In genomic region chr6:141460743-141461484, GRCh38 we compare ENCODE assay signal across 14 cellular contexts.
"Had no signal": no experiment of that assay in that cellular context is flagged by ENCODE, and none has a peak within 500 bp of the region (broad histone marks: within the 10 kb centered on the region; RNA-seq: fewer than 3 reads in every experiment).

No MANE protein-coding gene starts in this region.

- H3K27ac Mint-ChIP-seq: activated naive CD8-positive, alpha-beta T cell treated with anti-CD3 and anti-CD28 coated beads, Interleukin-2, amount 50 U/mL, for 24 hours; nephron progenitor cell had no signal

- ATAC-seq: activated naive CD8-positive, alpha-beta T cell treated with anti-CD3 and anti-CD28 coated beads, Interleukin-2, amount 50 U/mL, for 24 hours; heart left ventricle; upper lobe of right lung had no signal

- H3K4me1 ChIP-seq: ascending aorta, suprapubic skin, upper lobe of right lung had no signal

- H3K9me3 Mint-ChIP-seq: activated naive CD8-positive, alpha-beta T cell treated with anti-CD3 and anti-CD28 coated beads, Interleukin-2, amount 50 U/mL, for 24 hours had no signal

- H3K4me1 Mint-ChIP-seq: nephron progenitor cell had no signal

- H3K27ac ChIP-seq: ascending aorta, left ventricle myocardium inferior, sigmoid colon, suprapubic skin, upper lobe of right lung had no signal

- DNase-seq: activated CD4-positive, alpha-beta T cell treated with anti-CD3 and anti-CD28 coated beads for 48 hours; activated naive CD4-positive, alpha-beta T cell treated with Interleukin-2 at 50 U/mL for 16 hours; activated naive CD8-positive, alpha-beta T cell treated with anti-CD3 and anti-CD28 coated beads, Interleukin-2, amount 50 U/mL, for 24 hours; foreskin melanocyte; heart left ventricle; left ventricle myocardium inferior; mesenchymal stem cell; nephron progenitor cell; sigmoid colon; stimulated activated CD4-positive, alpha-beta T cell treated with anti-CD3 and anti-CD28 coated beads, Interleukin-2, amount 100 ng/mL, for 24 hours; stimulated activated naive CD4-positive, alpha-beta T cell treated with Interleukin-2 at 50 U/mL for 16 hours; upper lobe of right lung had no signal

- H3K27me3 Mint-ChIP-seq: activated naive CD8-positive, alpha-beta T cell treated with anti-CD3 and anti-CD28 coated beads, Interleukin-2, amount 50 U/mL, for 24 hours had no signal

- H3K36me3 ChIP-seq: ascending aorta, heart left ventricle, left ventricle myocardium inferior, sigmoid colon, suprapubic skin, upper lobe of right lung had no signal

- H3K9me3 ChIP-seq: ascending aorta, heart left ventricle, left ventricle myocardium inferior, sigmoid colon, suprapubic skin, upper lobe of right lung had no signal

- H3K27me3 ChIP-seq: ascending aorta, heart left ventricle, sigmoid colon, suprapubic skin, upper lobe of right lung had no signal

- H3K4me3 ChIP-seq: ascending aorta, heart left ventricle, left ventricle myocardium inferior, sigmoid colon, suprapubic skin, upper lobe of right lung had no signal

- H3K4me3 Mint-ChIP-seq: activated naive CD8-positive, alpha-beta T cell treated with anti-CD3 and anti-CD28 coated beads, Interleukin-2, amount 50 U/mL, for 24 hours; nephron progenitor cell had no signal
